ENCODE assay signal across 8 cellular contexts in genomic region chrX:132631579-132632232, GRCh38.
DNase-seq lines count a peak whose midpoint lies in the region; FAIRE-seq and TF ChIP-seq lines count a peak whose summit lies in the region.

No MANE protein-coding gene starts in this region.

- H3K4me3 Mint-ChIP-seq in Calu3 (ENCODE audit: low read depth, unreplicated experiment), result no peak overlapping the region

- H3K36me3 Mint-ChIP-seq in Calu3 (ENCODE audit: insufficient read depth, unreplicated experiment), result no peaks in the 10 kb centered on the region

- no peaks in the 10 kb centered on the region for H3K27me3 Mint-ChIP-seq in Calu3 (ENCODE audit: unreplicated experiment)

- H3K9me3 Mint-ChIP-seq in Calu3 (ENCODE audit: low read depth, unreplicated experiment), result no peaks in the 10 kb centered on the region

- DNase-seq in Calu3, result peak; percentile 2
- DNase-seq in GM19239 (ENCODE audit: insufficient read length, low spot score), result no peak
- peak; percentile 18 for DNase-seq in NCI-H1694 (lab: John Stamatoyannopoulos, UW)
- DNase-seq in central memory CD4-positive, alpha-beta T cell, result peak; percentile 19
- DNase-seq in medulla oblongata (ENCODE audit: extremely low spot score), result peak; percentile 19
- DNase-seq in T1000 (lab: John Stamatoyannopoulos, UW), result no peak
- no peak for DNase-seq in activated CD8-positive, alpha-beta memory T cell treated with anti-CD3 and anti-CD28 coated beads, Interleukin-2, amount 50 U/mL, for 4 hours
- no peak for DNase-seq in stimulated activated CD4-positive, alpha-beta T cell treated with anti-CD3 and anti-CD28 coated beads, Interleukin-4, amount 100 ng/mL, for 4 hours

- CTCF ChIA-PET in Calu3 (lab: Charles Lee), result interaction anchor here (0.5 to 1.3 kb wide), 8 partner anchors 9 to 790 kb away, joined by 3 to 9 read pairs (median 5); no protein-coding TSS in a partner anchor

- no peak overlapping the region for H3K27ac Mint-ChIP-seq in Calu3 (ENCODE audit: unreplicated experiment)

- FAIRE-seq in GM19239 (lab: Jason Lieb, UNC), result peak; percentile 87

- no TSS peak for BruUV-seq in Calu3 (replicated peaks; lab: Mats Ljungman, UMichigan)

- intact Hi-C loops in Calu3 (cut with micrococcal nuclease; ENCODE audit: unreplicated experiment), result loop anchor here (5.0 kb wide), 2 partner anchors 404 to 539 kb away; no protein-coding TSS in a partner anchor

- peaks cover 9% of the 10 kb centered on the region for H3K4me1 Mint-ChIP-seq in Calu3 (ENCODE audit: low read depth, unreplicated experiment)

- peak; percentile 28 for TF ChIP-seq CTCF in Calu3 (IDR thresholded peaks at IDR 0.05; ENCODE audit: unreplicated experiment)

Comparison
In these comparisons a context has a peak if more than half of its experiments do, and no peak if none do; other contexts are left out.
1. DNase-seq: peak in Calu3 (single experiment), NCI-H1694 (single experiment), central memory CD4-positive, alpha-beta T cell (single experiment) and medulla oblongata (single experiment); none in GM19239 (single experiment), T1000 (single experiment), activated CD8-positive, alpha-beta memory T cell treated with anti-CD3 and anti-CD28 coated beads, Interleukin-2, amount 50 U/mL, for 4 hours (single experiment) and stimulated activated CD4-positive, alpha-beta T cell treated with anti-CD3 and anti-CD28 coated beads, Interleukin-4, amount 100 ng/mL, for 4 hours (0 of 2).